In genomic region chrX:83022020-83022419, GRCh38 we compare ENCODE assay signal across 20 cellular contexts.
DNase-seq lines count a peak whose midpoint lies in the region; ATAC-seq lines count a peak whose summit lies in the region.
"Had no signal": no experiment of that assay in that cellular context is flagged by ENCODE, and none has a peak within 500 bp of the region (broad histone marks: within the 10 kb centered on the region; RNA-seq: fewer than 3 reads in every experiment).

No MANE protein-coding gene starts in this region.

- peak; percentile 4 for DNase-seq in SIG-M5 treated with dmso at 0.1 percent for 504 hours (lab: John Stamatoyannopoulos, UW; ENCODE audit: unreplicated experiment)
- DNase-seq in SIG-M5 (lab: John Stamatoyannopoulos, UW), result no peak
- DNase-seq in RPMI8226, result peak; percentile 48
- peak; percentile 1 for DNase-seq in fibroblast of gingiva (ENCODE audit: low read depth)
- DNase-seq in stimulated activated CD4-positive, alpha-beta T cell treated with anti-CD3 and anti-CD28 coated beads, Interleukin-4, amount 100 ng/mL, for 1 hour, result no peak
- DNase-seq in activated T-cell treated with anti-CD3 and anti-CD28 coated beads, Interleukin-2, amount 50 U/mL, for 4 hours, result no peak
- no peak for DNase-seq in activated CD4-positive, CD25-positive, alpha-beta regulatory T cell (lab: John Stamatoyannopoulos, UW)
- DNase-seq in stimulated activated CD4-positive, alpha-beta T cell treated with anti-CD3 and anti-CD28 coated beads, Interleukin-15, amount 100 ng/mL, for 24 hours, result no peak
- DNase-seq: 8988T; activated CD4-positive, alpha-beta T cell treated with anti-CD3 and anti-CD28 coated beads for 48 hours; effector memory CD4-positive, alpha-beta T cell; head of caudate nucleus; MG63; NCI-H187 treated with DMSO at 0.1 percent for 48 hours; NCI-H2227 treated with DMSO at 0.1 percent for 48 hours; NCI-H82; stimulated activated CD4-positive, alpha-beta T cell treated with anti-CD3 and anti-CD28 coated beads, Interleukin-4, amount 100 ng/mL, for 4 hours; trophoblast cell had no signal

- H3K36me3 Mint-ChIP-seq in activated T-cell treated with anti-CD3 and anti-CD28 coated beads, Interleukin-2, amount 50 U/mL, for 4 hours (ENCODE audit: insufficient read depth), result no peaks in the 10 kb centered on the region
- H3K36me3 Mint-ChIP-seq: activated naive CD4-positive, alpha-beta T cell treated with anti-CD3 and anti-CD28 coated beads, Interleukin-2, amount 50 U/mL, for 72 hours had no signal

- no peaks in the 10 kb centered on the region for H3K27me3 Mint-ChIP-seq in activated T-cell treated with anti-CD3 and anti-CD28 coated beads, Interleukin-2, amount 50 U/mL, for 4 hours (ENCODE audit: low read depth)

- no peaks in the 10 kb centered on the region for H3K4me1 Mint-ChIP-seq in activated T-cell treated with anti-CD3 and anti-CD28 coated beads, Interleukin-2, amount 50 U/mL, for 4 hours (ENCODE audit: low read depth)
- H3K4me1 Mint-ChIP-seq: GM23338 had no signal

- no peak overlapping the region for H3K4me3 Mint-ChIP-seq in activated T-cell treated with anti-CD3 and anti-CD28 coated beads, Interleukin-2, amount 50 U/mL, for 4 hours
- H3K4me3 Mint-ChIP-seq: GM23338 had no signal

- peaks cover 12% of the 10 kb centered on the region for H3K9me3 Mint-ChIP-seq in activated T-cell treated with anti-CD3 and anti-CD28 coated beads, Interleukin-2, amount 50 U/mL, for 4 hours

- no peak for ATAC-seq in activated T-cell treated with anti-CD3 and anti-CD28 coated beads, Interleukin-2, amount 50 U/mL, for 4 hours
- ATAC-seq: activated naive CD4-positive, alpha-beta T cell treated with anti-CD3 and anti-CD28 coated beads, Interleukin-2, amount 50 U/mL, for 72 hours; GM23338 had no signal

Comparison
In these comparisons a context has a peak if more than half of its experiments do, and no peak if none do; other contexts are left out.
1. DNase-seq: peak in SIG-M5 treated with dmso at 0.1 percent for 504 hours (single experiment), RPMI8226 (single experiment) and fibroblast of gingiva (single experiment); none in SIG-M5 (single experiment), stimulated activated CD4-positive, alpha-beta T cell treated with anti-CD3 and anti-CD28 coated beads, Interleukin-4, amount 100 ng/mL, for 1 hour (single experiment), activated T-cell treated with anti-CD3 and anti-CD28 coated beads, Interleukin-2, amount 50 U/mL, for 4 hours (single experiment), activated CD4-positive, CD25-positive, alpha-beta regulatory T cell (0 of 4) and stimulated activated CD4-positive, alpha-beta T cell treated with anti-CD3 and anti-CD28 coated beads, Interleukin-15, amount 100 ng/mL, for 24 hours (single experiment).